In genomic region chr3:138694287-138695007, GRCh38 we compare ENCODE assay signal across 9 cellular contexts.
DNase-seq lines count a peak whose midpoint lies in the region; ATAC-seq and TF ChIP-seq lines count a peak whose summit lies in the region.
"Had no signal": no experiment of that assay in that cellular context is flagged by ENCODE, and none has a peak within 500 bp of the region (broad histone marks: within the 10 kb centered on the region; RNA-seq: fewer than 3 reads in every experiment).

No MANE protein-coding gene starts in this region.

- H3K9me3 ChIP-seq in HEK293 (ENCODE audit: control insufficient read depth, insufficient read depth, low read depth, low read length) (no peaks in the 10 kb centered on the region), T-helper 17 cell (ENCODE audit: control insufficient read depth, low read length, poor library complexity, severe bottlenecking) (no peaks in the 10 kb centered on the region), thyroid gland (no peaks in the 10 kb centered on the region)

- no peaks in the 10 kb centered on the region for H3K4me1 Mint-ChIP-seq in T-helper 17 cell

- H3K4me1 ChIP-seq in HEK293 (ENCODE audit: control insufficient read depth, insufficient read depth, low read length) (peaks cover 10% of the 10 kb centered on the region), thyroid gland (peaks cover 17 to 25% of the 10 kb centered on the region in 2 donors)

- 56 to 65% methylated on average over 8 of the region's 8 CpGs for WGBS in thyroid gland, 2 donors

- H3K27me3 Mint-ChIP-seq in T-helper 17 cell, result no peaks in the 10 kb centered on the region

- DNase-seq in T-helper 17 cell (no peak), glomerular visceral epithelial cell (ENCODE audit: extremely low spot score) (peak; percentile 95), thyroid gland (peak; percentile 36 to 48), GF-D8 (lab: John Stamatoyannopoulos, UW) (no peak), Right ventricle myocardium inferior (ENCODE audit: missing footprints) (no peak), NCI-H1092 (lab: John Stamatoyannopoulos, UW) (no peak)

- no peak overlapping the region for H3K4me3 ChIP-seq in HEK293 (ENCODE audit: low read depth, low read length)
- no peak overlapping the region for H3K4me3 ChIP-seq in thyroid gland (replicated peaks in 1 of 3)
- H3K4me3 ChIP-seq: GM12878 had no signal

- H3K4me3 Mint-ChIP-seq in T-helper 17 cell, result no peak overlapping the region
- H3K4me3 Mint-ChIP-seq: T-helper 1 cell treated with Interleukin-12 subunit alpha and Interleukin-12 subunit beta and Interleukin-4 antibody, amounts not matched to agents 30 μg/mL and 1 μg/mL, for 36 hours had no signal

- TF ChIP-seq POLR2A in thyroid gland (IDR thresholded peaks at IDR 0.05), result no peak

- TF ChIP-seq CTCF in HEK293 (tag by site-specific recombination; IDR thresholded peaks at IDR 0.05) (no peak), thyroid gland (IDR thresholded peaks at IDR 0.05) (no peak)

- ATAC-seq in T-helper 17 cell (no peak), Right ventricle myocardium inferior (no peak)
- ATAC-seq: GM12878 had no signal

- peaks cover 5% of the 10 kb centered on the region for H3K36me3 Mint-ChIP-seq in T-helper 17 cell (ENCODE audit: low read depth)

- H3K36me3 ChIP-seq in HEK293 (ENCODE audit: control insufficient read depth in 2 of 2, insufficient read depth in 1 of 2, low read length in 2 of 2) (peaks cover 0 to 4% of the 10 kb centered on the region in 2 experiments; a peak in 2 of 3 replicates), thyroid gland (no peaks in the 10 kb centered on the region)

- POLR2A ChIA-PET in HEK293 (lab: Yijun Ruan, JAX), result interaction anchor here (0.7 to 1.8 kb wide), 4 partner anchors 73 to 221 kb away, joined by 3 to 9 read pairs (median 6); partner anchors contain the start of genes CEP70 and FAIM

- peak overlapping the region; percentile 41 for H3K27ac Mint-ChIP-seq in T-helper 17 cell
- H3K27ac Mint-ChIP-seq: T-helper 1 cell treated with Interleukin-12 subunit alpha and Interleukin-12 subunit beta and Interleukin-4 antibody, amounts not matched to agents 30 μg/mL and 1 μg/mL, for 36 hours had no signal

- no peaks in the 10 kb centered on the region for H3K27me3 ChIP-seq in thyroid gland

- H3K27ac ChIP-seq in HEK293 (ENCODE audit: extremely low read depth, low read depth, low read length), result no peak overlapping the region
- H3K27ac ChIP-seq in thyroid gland, result peak overlapping the region; percentile 77 to 90 (median 82)

- intact Hi-C loops in thyroid gland (cut with DNase I), result loop anchor here (5.0 kb wide), 1 partner anchor 223 kb away; no protein-coding TSS in a partner anchor
- intact Hi-C loops in Right ventricle myocardium inferior (cut with DNase I), result loop anchor here (10.0 kb wide), 1 partner anchor 100 kb away; the partner anchor contains the start of gene CEP70

- CTCF ChIA-PET in HEK293 (lab: Yijun Ruan, JAX), result interaction anchor here (0.6 to 4.5 kb wide), 6 partner anchors 21 to 635 kb away, joined by 3 to 43 read pairs (median 4); no protein-coding TSS in a partner anchor

TF ChIP-seq in HEK293, 187 proteins besides CTCF, POLR2A, EP300 and RAD21 (continues in another document):
- no peak for TF ChIP-seq ZNF530 (tag by site-specific recombination; IDR thresholded peaks at IDR 0.05; ENCODE audit: low read depth)
- TF ChIP-seq ZNF621 (tag by site-specific recombination; IDR thresholded peaks at IDR 0.05), result no peak
- TF ChIP-seq ZNF510 (tag by site-specific recombination; IDR thresholded peaks at IDR 0.05; ENCODE audit: insufficient replicate concordance), result no peak
- no peak for TF ChIP-seq KLF9 (tag by site-specific recombination; IDR thresholded peaks at IDR 0.05; ENCODE audit: low read depth)
- peak; percentile 81 for TF ChIP-seq ZFP69B (tag by site-specific recombination; IDR thresholded peaks at IDR 0.05)
- no peak for TF ChIP-seq ZNF664 (tag by site-specific recombination; IDR thresholded peaks at IDR 0.05)
- TF ChIP-seq ZNF629 (tag by site-specific recombination; IDR thresholded peaks at IDR 0.05), result peak; percentile 94
- peak; percentile 73 for TF ChIP-seq WT1 (tag by site-specific recombination; IDR thresholded peaks at IDR 0.05)
- TF ChIP-seq ZNF366 (tag by site-specific recombination; conservative IDR thresholded peaks at IDR 0.05), result peak; percentile 67
- no peak for TF ChIP-seq ZNF707 (tag by site-specific recombination; IDR thresholded peaks at IDR 0.05)
- TF ChIP-seq ZNF280C (tag by site-specific recombination; IDR thresholded peaks at IDR 0.05), result no peak
- no peak for TF ChIP-seq ZNF18 (tag by site-specific recombination; IDR thresholded peaks at IDR 0.05)
- TF ChIP-seq ZNF202 (tag by site-specific recombination; IDR thresholded peaks at IDR 0.05; ENCODE audit: borderline replicate concordance), result no peak
- TF ChIP-seq ZNF704 (tag by site-specific recombination; IDR thresholded peaks at IDR 0.05), result no peak
- no peak for TF ChIP-seq ZNF302 (tag by site-specific recombination; IDR thresholded peaks at IDR 0.05; ENCODE audit: low read depth)
- TF ChIP-seq ZNF791 (tag by site-specific recombination; IDR thresholded peaks at IDR 0.05), result no peak
- TF ChIP-seq ZNF112 (tag by site-specific recombination; IDR thresholded peaks at IDR 0.05), result no peak
- TF ChIP-seq ZNF121 (tag by site-specific recombination; IDR thresholded peaks at IDR 0.05), result no peak
- TF ChIP-seq ZNF174 (tag by site-specific recombination; IDR thresholded peaks at IDR 0.05), result no peak
- no peak for TF ChIP-seq ZSCAN18 (tag by site-specific recombination; IDR thresholded peaks at IDR 0.05)
- no peak for TF ChIP-seq ZNF596 (tag by site-specific recombination; IDR thresholded peaks at IDR 0.05)
- no peak for TF ChIP-seq ZNF416 (tag by site-specific recombination; IDR thresholded peaks at IDR 0.05)
- no peak for TF ChIP-seq IKZF3 (tag by site-specific recombination; IDR thresholded peaks at IDR 0.05)
- no peak for TF ChIP-seq ZNF768 (tag by site-specific recombination; IDR thresholded peaks at IDR 0.05)
- no peak for TF ChIP-seq ZNF2 (tag by site-specific recombination; IDR thresholded peaks at IDR 0.05)
- TF ChIP-seq GFI1B (tag by site-specific recombination; IDR thresholded peaks at IDR 0.05), result 0 out of 2 replicates have a peak, but pooled peaks have one; percentile 51

Comparison
In these comparisons a context has a peak if more than half of its experiments do, and no peak if none do; other contexts are left out.
1. DNase-seq: peak in glomerular visceral epithelial cell (single experiment) and thyroid gland (2 of 2); none in T-helper 17 cell (0 of 3), GF-D8 (single experiment), Right ventricle myocardium inferior (single experiment) and NCI-H1092 (single experiment).